Comparison of ENCODE assay signal across 1 cellular context in the genomic region with DNA sequence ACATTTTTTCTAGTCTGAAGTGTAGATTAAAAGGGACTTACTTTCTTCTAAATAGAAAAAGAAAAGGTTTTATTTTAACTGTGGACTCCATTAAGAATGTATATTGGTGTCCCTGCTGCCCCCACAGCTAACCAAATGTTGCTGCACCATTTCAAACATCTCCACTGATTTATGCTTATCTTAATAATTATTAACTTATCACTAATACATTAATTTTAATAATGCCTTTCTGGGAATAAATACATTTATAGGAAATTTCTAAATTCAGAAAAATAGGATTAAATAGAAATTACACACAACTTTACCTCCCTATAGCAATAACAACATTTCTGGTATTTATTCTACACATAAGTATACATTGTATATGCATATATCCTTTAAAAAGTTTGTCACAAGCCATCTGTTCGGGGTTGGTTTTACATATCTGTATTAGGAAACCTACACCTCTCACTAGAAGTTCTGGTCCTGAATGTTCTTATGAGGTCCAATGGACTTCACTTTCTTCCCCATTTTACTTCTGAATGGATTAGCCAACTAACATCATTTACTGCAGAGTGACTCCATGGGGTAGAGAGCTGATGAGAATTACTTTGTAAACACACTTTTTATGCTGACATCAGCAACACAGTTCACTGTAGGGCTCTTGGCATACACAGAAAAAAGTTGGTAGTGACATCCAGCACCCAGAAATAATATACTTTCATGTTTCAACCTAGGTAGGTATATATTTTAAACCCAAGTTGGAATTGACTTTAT.
A peak's percentile ranks its signal among the peaks of the same experiment; 100 is the strongest.
TF ChIP-seq lines count a peak whose summit lies in the region.

No MANE protein-coding gene starts in this region.

TF ChIP-seq in K562, 482 proteins besides CTCF, POLR2A, EP300 and RAD21 (continued from another document):
- TF ChIP-seq POLR2H (tag; IDR thresholded peaks at IDR 0.05; ENCODE audit: low read depth) (0 out of 2 replicates have a peak, but pooled peaks have one; percentile 35), XRCC4 (IDR thresholded peaks at IDR 0.05; ENCODE audit: extremely low read depth, insufficient read depth, insufficient read length) (no peak), MAFF (IDR thresholded peaks at IDR 0.05; ENCODE audit: low read length) (peak; percentile 96), ZNF12 (CRISPR knock-in tag; IDR thresholded peaks at IDR 0.05) (no peak), MYC (IDR thresholded peaks at IDR 0.05; ENCODE audit: low read depth, low read length) (no peak), MYC (CRISPR knock-in tag; IDR thresholded peaks at IDR 0.05; ENCODE audit: borderline replicate concordance, low read depth) (no peak), KDM4B (IDR thresholded peaks at IDR 0.05; ENCODE audit: borderline replicate concordance in 2 of 2, low read depth in 1 of 2) (no peak), PHF20 (IDR thresholded peaks at IDR 0.05; ENCODE audit: partially characterized antibody) (no peak), ZNF24 (IDR thresholded peaks at IDR 0.05) (no peak), TRIM28 (IDR thresholded peaks at IDR 0.05) (no peak), PTRF (tag; IDR thresholded peaks at IDR 0.05) (no peak), ZNF197 (CRISPR knock-in tag; IDR thresholded peaks at IDR 0.05; ENCODE audit: low read depth) (no peak), TOE1 (IDR thresholded peaks at IDR 0.05; ENCODE audit: borderline replicate concordance) (no peak), TOE1 (CRISPR knock-in tag; IDR thresholded peaks at IDR 0.05; ENCODE audit: borderline replicate concordance, low read depth) (no peak), ZNF316 (IDR thresholded peaks at IDR 0.05) (peak; percentile 94), GATA2 (CRISPR knock-in tag; IDR thresholded peaks at IDR 0.05) (no peak), POLR2B (IDR thresholded peaks at IDR 0.05; ENCODE audit: low read depth, partially characterized antibody) (no peak), NCOA1 (IDR thresholded peaks at IDR 0.05; ENCODE audit: low read depth) (no peak), HSF4 (CRISPR knock-in tag; IDR thresholded peaks at IDR 0.05; ENCODE audit: borderline replicate concordance) (no peak), RBM22 (IDR thresholded peaks at IDR 0.05; ENCODE audit: low read depth, low read length, poor library complexity, severe bottlenecking) (peak; percentile 9), ZNF134 (CRISPR knock-in tag; conservative IDR thresholded peaks at IDR 0.05) (no peak), MAFG (tag; conservative IDR thresholded peaks at IDR 0.05) (peak; percentile 92), SMAD3 (CRISPR knock-in tag; conservative IDR thresholded peaks at IDR 0.05) (no peak), ZNF165 (CRISPR knock-in tag; IDR thresholded peaks at IDR 0.05; ENCODE audit: borderline replicate concordance) (no peak), ZNF3 (CRISPR knock-in tag; IDR thresholded peaks at IDR 0.05) (no peak), ELF2 (CRISPR knock-in tag; IDR thresholded peaks at IDR 0.05) (no peak), ZNF766 (CRISPR knock-in tag; conservative IDR thresholded peaks at IDR 0.05) (no peak), CSDE1 (IDR thresholded peaks at IDR 0.05) (no peak), ERF (CRISPR knock-in tag; IDR thresholded peaks at IDR 0.05) (no peak), HNRNPK (IDR thresholded peaks at IDR 0.05; ENCODE audit: low read depth, low read length, poor library complexity, severe bottlenecking) (no peak), ZNF780A (CRISPR knock-in tag; IDR thresholded peaks at IDR 0.05) (no peak)
- TF ChIP-seq, protein P1, sequence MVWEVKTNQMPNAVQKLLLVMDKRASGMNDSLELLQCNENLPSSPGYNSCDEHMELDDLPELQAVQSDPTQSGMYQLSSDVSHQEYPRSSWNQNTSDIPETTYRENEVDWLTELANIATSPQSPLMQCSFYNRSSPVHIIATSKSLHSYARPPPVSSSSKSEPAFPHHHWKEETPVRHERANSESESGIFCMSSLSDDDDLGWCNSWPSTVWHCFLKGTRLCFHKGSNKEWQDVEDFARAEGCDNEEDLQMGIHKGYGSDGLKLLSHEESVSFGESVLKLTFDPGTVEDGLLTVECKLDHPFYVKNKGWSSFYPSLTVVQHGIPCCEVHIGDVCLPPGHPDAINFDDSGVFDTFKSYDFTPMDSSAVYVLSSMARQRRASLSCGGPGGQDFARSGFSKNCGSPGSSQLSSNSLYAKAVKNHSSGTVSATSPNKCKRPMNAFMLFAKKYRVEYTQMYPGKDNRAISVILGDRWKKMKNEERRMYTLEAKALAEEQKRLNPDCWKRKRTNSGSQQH (CRISPR knock-in tag; IDR thresholded peaks at IDR 0.05): no peak
- TF ChIP-seq, protein P2, sequence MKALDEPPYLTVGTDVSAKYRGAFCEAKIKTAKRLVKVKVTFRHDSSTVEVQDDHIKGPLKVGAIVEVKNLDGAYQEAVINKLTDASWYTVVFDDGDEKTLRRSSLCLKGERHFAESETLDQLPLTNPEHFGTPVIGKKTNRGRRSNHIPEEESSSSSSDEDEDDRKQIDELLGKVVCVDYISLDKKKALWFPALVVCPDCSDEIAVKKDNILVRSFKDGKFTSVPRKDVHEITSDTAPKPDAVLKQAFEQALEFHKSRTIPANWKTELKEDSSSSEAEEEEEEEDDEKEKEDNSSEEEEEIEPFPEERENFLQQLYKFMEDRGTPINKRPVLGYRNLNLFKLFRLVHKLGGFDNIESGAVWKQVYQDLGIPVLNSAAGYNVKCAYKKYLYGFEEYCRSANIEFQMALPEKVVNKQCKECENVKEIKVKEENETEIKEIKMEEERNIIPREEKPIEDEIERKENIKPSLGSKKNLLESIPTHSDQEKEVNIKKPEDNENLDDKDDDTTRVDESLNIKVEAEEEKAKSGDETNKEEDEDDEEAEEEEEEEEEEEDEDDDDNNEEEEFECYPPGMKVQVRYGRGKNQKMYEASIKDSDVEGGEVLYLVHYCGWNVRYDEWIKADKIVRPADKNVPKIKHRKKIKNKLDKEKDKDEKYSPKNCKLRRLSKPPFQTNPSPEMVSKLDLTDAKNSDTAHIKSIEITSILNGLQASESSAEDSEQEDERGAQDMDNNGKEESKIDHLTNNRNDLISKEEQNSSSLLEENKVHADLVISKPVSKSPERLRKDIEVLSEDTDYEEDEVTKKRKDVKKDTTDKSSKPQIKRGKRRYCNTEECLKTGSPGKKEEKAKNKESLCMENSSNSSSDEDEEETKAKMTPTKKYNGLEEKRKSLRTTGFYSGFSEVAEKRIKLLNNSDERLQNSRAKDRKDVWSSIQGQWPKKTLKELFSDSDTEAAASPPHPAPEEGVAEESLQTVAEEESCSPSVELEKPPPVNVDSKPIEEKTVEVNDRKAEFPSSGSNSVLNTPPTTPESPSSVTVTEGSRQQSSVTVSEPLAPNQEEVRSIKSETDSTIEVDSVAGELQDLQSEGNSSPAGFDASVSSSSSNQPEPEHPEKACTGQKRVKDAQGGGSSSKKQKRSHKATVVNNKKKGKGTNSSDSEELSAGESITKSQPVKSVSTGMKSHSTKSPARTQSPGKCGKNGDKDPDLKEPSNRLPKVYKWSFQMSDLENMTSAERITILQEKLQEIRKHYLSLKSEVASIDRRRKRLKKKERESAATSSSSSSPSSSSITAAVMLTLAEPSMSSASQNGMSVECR (CRISPR knock-in tag; IDR thresholded peaks at IDR 0.05): no peak
- TF ChIP-seq, protein P3, sequence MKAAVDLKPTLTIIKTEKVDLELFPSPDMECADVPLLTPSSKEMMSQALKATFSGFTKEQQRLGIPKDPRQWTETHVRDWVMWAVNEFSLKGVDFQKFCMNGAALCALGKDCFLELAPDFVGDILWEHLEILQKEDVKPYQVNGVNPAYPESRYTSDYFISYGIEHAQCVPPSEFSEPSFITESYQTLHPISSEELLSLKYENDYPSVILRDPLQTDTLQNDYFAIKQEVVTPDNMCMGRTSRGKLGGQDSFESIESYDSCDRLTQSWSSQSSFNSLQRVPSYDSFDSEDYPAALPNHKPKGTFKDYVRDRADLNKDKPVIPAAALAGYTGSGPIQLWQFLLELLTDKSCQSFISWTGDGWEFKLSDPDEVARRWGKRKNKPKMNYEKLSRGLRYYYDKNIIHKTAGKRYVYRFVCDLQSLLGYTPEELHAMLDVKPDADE (conservative IDR thresholded peaks at IDR 0.05; ENCODE audit: control insufficient read depth, low read depth, low read length): no peak
- TF ChIP-seq, protein P4, sequence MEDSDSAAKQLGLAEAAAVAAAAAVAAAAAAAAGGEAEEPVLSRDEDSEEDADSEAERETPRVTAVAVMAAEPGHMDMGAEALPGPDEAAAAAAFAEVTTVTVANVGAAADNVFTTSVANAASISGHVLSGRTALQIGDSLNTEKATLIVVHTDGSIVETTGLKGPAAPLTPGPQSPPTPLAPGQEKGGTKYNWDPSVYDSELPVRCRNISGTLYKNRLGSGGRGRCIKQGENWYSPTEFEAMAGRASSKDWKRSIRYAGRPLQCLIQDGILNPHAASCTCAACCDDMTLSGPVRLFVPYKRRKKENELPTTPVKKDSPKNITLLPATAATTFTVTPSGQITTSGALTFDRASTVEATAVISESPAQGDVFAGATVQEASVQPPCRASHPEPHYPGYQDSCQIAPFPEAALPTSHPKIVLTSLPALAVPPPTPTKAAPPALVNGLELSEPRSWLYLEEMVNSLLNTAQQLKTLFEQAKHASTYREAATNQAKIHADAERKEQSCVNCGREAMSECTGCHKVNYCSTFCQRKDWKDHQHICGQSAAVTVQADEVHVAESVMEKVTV (CRISPR knock-in tag; IDR thresholded peaks at IDR 0.05): no peak
- TF ChIP-seq, protein P5, sequence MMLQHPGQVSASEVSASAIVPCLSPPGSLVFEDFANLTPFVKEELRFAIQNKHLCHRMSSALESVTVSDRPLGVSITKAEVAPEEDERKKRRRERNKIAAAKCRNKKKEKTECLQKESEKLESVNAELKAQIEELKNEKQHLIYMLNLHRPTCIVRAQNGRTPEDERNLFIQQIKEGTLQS (IDR thresholded peaks at IDR 0.05): no peak
- TF ChIP-seq, protein P5 (CRISPR knock-in tag; conservative IDR thresholded peaks at IDR 0.05): no peak
- TF ChIP-seq, protein P6, sequence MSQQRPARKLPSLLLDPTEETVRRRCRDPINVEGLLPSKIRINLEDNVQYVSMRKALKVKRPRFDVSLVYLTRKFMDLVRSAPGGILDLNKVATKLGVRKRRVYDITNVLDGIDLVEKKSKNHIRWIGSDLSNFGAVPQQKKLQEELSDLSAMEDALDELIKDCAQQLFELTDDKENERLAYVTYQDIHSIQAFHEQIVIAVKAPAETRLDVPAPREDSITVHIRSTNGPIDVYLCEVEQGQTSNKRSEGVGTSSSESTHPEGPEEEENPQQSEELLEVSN (IDR thresholded peaks at IDR 0.05; ENCODE audit: borderline replicate concordance in 1 of 2, extremely low read depth in 1 of 2, insufficient read depth in 1 of 2, insufficient read length in 1 of 2, low read depth in 1 of 2, low read length in 1 of 2, poor library complexity in 1 of 2, severe bottlenecking in 1 of 2): no peak
- TF ChIP-seq, protein P7, sequence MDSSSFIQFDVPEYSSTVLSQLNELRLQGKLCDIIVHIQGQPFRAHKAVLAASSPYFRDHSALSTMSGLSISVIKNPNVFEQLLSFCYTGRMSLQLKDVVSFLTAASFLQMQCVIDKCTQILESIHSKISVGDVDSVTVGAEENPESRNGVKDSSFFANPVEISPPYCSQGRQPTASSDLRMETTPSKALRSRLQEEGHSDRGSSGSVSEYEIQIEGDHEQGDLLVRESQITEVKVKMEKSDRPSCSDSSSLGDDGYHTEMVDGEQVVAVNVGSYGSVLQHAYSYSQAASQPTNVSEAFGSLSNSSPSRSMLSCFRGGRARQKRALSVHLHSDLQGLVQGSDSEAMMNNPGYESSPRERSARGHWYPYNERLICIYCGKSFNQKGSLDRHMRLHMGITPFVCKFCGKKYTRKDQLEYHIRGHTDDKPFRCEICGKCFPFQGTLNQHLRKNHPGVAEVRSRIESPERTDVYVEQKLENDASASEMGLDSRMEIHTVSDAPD (CRISPR knock-in tag; IDR thresholded peaks at IDR 0.05): no peak
- TF ChIP-seq, protein P8, sequence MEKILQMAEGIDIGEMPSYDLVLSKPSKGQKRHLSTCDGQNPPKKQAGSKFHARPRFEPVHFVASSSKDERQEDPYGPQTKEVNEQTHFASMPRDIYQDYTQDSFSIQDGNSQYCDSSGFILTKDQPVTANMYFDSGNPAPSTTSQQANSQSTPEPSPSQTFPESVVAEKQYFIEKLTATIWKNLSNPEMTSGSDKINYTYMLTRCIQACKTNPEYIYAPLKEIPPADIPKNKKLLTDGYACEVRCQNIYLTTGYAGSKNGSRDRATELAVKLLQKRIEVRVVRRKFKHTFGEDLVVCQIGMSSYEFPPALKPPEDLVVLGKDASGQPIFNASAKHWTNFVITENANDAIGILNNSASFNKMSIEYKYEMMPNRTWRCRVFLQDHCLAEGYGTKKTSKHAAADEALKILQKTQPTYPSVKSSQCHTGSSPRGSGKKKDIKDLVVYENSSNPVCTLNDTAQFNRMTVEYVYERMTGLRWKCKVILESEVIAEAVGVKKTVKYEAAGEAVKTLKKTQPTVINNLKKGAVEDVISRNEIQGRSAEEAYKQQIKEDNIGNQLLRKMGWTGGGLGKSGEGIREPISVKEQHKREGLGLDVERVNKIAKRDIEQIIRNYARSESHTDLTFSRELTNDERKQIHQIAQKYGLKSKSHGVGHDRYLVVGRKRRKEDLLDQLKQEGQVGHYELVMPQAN (IDR thresholded peaks at IDR 0.05; ENCODE audit: borderline replicate concordance): no peak
